Comparison of ENCODE assay signal across 1 cellular context in the genomic region with DNA sequence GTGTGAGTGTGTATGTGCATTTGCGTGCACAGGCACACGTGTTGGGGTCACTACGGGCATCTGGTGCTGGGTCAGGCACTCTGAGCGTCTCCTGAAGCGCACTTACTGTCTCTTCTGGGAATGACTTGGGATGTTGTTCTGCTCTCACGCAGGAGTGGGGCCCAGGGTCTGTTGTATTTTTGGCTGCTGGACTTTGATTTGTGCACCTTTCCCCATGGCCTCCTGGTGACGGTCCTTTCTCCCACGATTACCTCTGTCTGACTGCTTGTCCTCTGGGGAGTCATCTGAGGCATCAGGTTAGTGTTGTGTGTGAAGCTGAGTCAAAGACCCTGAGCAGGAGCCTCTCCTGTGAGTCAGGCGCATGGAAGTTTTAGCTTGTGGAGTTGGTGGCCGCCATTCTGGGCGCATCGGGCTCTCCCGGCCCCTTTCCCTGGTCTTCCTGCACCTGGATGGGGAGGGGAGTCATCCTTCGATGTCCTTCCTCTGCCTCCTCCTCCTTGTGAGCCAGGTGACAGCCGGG.
TF ChIP-seq lines count a peak whose summit lies in the region.

No MANE protein-coding gene starts in this region.

TF ChIP-seq in GM23338, 12 proteins besides CTCF, POLR2A, EP300 and RAD21 (continued from another document):
- TF ChIP-seq, protein P1, sequence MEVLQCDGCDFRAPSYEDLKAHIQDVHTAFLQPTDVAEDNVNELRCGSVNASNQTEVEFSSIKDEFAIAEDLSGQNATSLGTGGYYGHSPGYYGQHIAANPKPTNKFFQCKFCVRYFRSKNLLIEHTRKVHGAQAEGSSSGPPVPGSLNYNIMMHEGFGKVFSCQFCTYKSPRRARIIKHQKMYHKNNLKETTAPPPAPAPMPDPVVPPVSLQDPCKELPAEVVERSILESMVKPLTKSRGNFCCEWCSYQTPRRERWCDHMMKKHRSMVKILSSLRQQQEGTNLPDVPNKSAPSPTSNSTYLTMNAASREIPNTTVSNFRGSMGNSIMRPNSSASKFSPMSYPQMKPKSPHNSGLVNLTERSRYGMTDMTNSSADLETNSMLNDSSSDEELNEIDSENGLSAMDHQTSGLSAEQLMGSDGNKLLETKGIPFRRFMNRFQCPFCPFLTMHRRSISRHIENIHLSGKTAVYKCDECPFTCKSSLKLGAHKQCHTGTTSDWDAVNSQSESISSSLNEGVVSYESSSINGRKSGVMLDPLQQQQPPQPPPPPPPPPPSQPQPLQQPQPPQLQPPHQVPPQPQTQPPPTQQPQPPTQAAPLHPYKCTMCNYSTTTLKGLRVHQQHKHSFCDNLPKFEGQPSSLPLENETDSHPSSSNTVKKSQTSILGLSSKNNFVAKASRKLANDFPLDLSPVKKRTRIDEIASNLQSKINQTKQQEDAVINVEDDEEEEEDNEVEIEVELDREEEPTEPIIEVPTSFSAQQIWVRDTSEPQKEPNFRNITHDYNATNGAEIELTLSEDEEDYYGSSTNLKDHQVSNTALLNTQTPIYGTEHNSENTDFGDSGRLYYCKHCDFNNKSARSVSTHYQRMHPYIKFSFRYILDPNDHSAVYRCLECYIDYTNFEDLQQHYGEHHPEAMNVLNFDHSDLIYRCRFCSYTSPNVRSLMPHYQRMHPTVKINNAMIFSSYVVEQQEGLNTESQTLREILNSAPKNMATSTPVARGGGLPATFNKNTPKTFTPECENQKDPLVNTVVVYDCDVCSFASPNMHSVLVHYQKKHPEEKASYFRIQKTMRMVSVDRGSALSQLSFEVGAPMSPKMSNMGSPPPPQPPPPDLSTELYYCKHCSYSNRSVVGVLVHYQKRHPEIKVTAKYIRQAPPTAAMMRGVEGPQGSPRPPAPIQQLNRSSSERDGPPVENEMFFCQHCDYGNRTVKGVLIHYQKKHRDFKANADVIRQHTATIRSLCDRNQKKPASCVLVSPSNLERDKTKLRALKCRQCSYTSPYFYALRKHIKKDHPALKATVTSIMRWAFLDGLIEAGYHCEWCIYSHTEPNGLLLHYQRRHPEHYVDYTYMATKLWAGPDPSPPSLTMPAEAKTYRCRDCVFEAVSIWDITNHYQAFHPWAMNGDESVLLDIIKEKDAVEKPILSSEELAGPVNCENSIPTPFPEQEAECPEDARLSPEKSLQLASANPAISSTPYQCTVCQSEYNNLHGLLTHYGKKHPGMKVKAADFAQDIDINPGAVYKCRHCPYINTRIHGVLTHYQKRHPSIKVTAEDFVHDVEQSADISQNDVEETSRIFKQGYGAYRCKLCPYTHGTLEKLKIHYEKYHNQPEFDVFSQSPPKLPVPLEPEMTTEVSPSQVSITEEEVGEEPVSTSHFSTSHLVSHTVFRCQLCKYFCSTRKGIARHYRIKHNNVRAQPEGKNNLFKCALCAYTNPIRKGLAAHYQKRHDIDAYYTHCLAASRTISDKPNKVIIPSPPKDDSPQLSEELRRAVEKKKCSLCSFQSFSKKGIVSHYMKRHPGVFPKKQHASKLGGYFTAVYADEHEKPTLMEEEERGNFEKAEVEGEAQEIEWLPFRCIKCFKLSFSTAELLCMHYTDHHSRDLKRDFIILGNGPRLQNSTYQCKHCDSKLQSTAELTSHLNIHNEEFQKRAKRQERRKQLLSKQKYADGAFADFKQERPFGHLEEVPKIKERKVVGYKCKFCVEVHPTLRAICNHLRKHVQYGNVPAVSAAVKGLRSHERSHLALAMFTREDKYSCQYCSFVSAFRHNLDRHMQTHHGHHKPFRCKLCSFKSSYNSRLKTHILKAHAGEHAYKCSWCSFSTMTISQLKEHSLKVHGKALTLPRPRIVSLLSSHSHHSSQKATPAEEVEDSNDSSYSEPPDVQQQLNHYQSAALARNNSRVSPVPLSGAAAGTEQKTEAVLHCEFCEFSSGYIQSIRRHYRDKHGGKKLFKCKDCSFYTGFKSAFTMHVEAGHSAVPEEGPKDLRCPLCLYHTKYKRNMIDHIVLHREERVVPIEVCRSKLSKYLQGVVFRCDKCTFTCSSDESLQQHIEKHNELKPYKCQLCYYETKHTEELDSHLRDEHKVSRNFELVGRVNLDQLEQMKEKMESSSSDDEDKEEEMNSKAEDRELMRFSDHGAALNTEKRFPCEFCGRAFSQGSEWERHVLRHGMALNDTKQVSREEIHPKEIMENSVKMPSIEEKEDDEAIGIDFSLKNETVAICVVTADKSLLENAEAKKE (CRISPR knock-in tag; IDR thresholded peaks at IDR 0.05), result no peak
- TF ChIP-seq POLR2AphosphoS5 (IDR thresholded peaks at IDR 0.05; ENCODE audit: low read depth), result no peak
- TF ChIP-seq JUNB (IDR thresholded peaks at IDR 0.05; ENCODE audit: unreplicated experiment), result no peak
- no peak for TF ChIP-seq NANOG (IDR thresholded peaks at IDR 0.05; ENCODE audit: borderline replicate concordance)
- TF ChIP-seq, protein P2, sequence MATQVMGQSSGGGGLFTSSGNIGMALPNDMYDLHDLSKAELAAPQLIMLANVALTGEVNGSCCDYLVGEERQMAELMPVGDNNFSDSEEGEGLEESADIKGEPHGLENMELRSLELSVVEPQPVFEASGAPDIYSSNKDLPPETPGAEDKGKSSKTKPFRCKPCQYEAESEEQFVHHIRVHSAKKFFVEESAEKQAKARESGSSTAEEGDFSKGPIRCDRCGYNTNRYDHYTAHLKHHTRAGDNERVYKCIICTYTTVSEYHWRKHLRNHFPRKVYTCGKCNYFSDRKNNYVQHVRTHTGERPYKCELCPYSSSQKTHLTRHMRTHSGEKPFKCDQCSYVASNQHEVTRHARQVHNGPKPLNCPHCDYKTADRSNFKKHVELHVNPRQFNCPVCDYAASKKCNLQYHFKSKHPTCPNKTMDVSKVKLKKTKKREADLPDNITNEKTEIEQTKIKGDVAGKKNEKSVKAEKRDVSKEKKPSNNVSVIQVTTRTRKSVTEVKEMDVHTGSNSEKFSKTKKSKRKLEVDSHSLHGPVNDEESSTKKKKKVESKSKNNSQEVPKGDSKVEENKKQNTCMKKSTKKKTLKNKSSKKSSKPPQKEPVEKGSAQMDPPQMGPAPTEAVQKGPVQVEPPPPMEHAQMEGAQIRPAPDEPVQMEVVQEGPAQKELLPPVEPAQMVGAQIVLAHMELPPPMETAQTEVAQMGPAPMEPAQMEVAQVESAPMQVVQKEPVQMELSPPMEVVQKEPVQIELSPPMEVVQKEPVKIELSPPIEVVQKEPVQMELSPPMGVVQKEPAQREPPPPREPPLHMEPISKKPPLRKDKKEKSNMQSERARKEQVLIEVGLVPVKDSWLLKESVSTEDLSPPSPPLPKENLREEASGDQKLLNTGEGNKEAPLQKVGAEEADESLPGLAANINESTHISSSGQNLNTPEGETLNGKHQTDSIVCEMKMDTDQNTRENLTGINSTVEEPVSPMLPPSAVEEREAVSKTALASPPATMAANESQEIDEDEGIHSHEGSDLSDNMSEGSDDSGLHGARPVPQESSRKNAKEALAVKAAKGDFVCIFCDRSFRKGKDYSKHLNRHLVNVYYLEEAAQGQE (IDR thresholded peaks at IDR 0.05; ENCODE audit: unreplicated experiment), result no peak
- TF ChIP-seq CREB1 (CRISPR knock-in tag; IDR thresholded peaks at IDR 0.05; ENCODE audit: low read depth), result no peak
- no peak for TF ChIP-seq EZH2phosphoT487 (IDR thresholded peaks at IDR 0.05; ENCODE audit: unreplicated experiment)
